2 cellular contexts compared by ENCODE assay signal in the genomic region with DNA sequence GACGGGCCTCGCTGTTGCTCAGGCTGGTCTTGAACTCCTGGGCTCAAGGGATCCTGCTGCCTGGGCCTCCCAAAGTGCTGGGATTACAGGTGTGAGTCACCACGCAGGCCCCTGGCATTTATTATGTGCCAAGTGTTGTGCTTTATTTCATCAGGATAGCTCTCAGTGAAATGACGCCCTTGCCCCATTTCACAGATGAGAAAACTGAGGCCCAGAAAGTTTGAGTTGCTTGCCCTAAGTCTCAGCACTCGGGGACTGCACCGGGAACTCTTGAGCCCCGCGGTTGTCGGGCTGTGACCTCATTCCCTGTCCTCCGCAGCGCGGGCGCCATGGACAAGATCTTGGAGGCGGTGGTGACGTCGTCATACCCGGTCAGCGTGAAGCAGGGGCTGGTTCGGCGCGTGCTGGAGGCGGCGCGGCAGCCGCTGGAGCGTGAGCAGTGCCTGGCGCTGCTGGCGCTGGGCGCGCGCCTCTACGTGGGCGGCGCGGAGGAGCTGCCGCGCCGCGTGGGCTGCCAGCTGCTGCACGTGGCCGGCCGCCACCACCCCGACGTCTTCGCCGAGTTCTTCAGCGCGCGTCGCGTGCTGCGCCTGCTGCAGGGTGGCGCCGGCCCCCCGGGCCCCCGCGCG.
TF ChIP-seq lines count a peak whose summit lies in the region.

No MANE protein-coding gene starts in this region.

TF ChIP-seq in HepG2, 621 proteins besides CTCF, POLR2A, EP300 and RAD21:
- TF ChIP-seq HIVEP1 (CRISPR knock-in tag; IDR thresholded peaks at IDR 0.05) = no peak
- no peak for TF ChIP-seq KDM6A (CRISPR knock-in tag; IDR thresholded peaks at IDR 0.05; ENCODE audit: low read depth)
- TF ChIP-seq SNAPC2 (CRISPR knock-in tag; IDR thresholded peaks at IDR 0.05) = no peak
- TF ChIP-seq, protein P1, sequence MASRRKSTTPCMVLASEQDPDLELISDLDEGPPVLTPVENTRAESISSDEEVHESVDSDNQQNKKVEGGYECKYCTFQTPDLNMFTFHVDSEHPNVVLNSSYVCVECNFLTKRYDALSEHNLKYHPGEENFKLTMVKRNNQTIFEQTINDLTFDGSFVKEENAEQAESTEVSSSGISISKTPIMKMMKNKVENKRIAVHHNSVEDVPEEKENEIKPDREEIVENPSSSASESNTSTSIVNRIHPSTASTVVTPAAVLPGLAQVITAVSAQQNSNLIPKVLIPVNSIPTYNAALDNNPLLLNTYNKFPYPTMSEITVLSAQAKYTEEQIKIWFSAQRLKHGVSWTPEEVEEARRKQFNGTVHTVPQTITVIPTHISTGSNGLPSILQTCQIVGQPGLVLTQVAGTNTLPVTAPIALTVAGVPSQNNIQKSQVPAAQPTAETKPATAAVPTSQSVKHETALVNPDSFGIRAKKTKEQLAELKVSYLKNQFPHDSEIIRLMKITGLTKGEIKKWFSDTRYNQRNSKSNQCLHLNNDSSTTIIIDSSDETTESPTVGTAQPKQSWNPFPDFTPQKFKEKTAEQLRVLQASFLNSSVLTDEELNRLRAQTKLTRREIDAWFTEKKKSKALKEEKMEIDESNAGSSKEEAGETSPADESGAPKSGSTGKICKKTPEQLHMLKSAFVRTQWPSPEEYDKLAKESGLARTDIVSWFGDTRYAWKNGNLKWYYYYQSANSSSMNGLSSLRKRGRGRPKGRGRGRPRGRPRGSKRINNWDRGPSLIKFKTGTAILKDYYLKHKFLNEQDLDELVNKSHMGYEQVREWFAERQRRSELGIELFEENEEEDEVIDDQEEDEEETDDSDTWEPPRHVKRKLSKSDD (CRISPR knock-in tag; IDR thresholded peaks at IDR 0.05; ENCODE audit: low read depth) = no peak
- TF ChIP-seq ZMYM3 (CRISPR knock-in tag; IDR thresholded peaks at IDR 0.05) = peak; percentile 22; the same call in 1 of the 2 replicates
- TF ChIP-seq NR1H2 (CRISPR knock-in tag; IDR thresholded peaks at IDR 0.05; ENCODE audit: borderline replicate concordance, low read depth) = no peak
- TF ChIP-seq ZSCAN20 (CRISPR knock-in tag; IDR thresholded peaks at IDR 0.05; ENCODE audit: borderline replicate concordance) = no peak
- TF ChIP-seq ZNF629 (CRISPR knock-in tag; conservative IDR thresholded peaks at IDR 0.05) = peak; percentile 86
- TF ChIP-seq GTF3A (CRISPR knock-in tag; conservative IDR thresholded peaks at IDR 0.05) = no peak
- no peak for TF ChIP-seq U2AF1 (optimal IDR thresholded peaks at IDR 0.05; ENCODE audit: low read depth, low read length)

TF ChIP-seq in K562, 482 proteins besides CTCF, POLR2A, EP300 and RAD21:
- TF ChIP-seq KDM1A (IDR thresholded peaks at IDR 0.05) (peak; percentile 25 to 56; a peak in 1 of 4 replicates), ADNP (tag; IDR thresholded peaks at IDR 0.05) (peak; percentile 42; the same call in 1 of the 2 replicates), ZBTB33 (CRISPR knock-in tag; IDR thresholded peaks at IDR 0.05) (peak; percentile 81), HNRNPK (IDR thresholded peaks at IDR 0.05; ENCODE audit: low read depth, low read length, poor library complexity, severe bottlenecking) (no peak), ZNF696 (CRISPR knock-in tag; conservative IDR thresholded peaks at IDR 0.05) (no peak), FOXJ3 (CRISPR knock-in tag; IDR thresholded peaks at IDR 0.05) (no peak), RCOR1 (IDR thresholded peaks at IDR 0.05; ENCODE audit: borderline replicate concordance in 1 of 2, low read depth in 2 of 2, low read length in 2 of 2) (peak in 1 of 2 experiments; percentile 49; a peak in 1 of 4 replicates), PTBP1 (IDR thresholded peaks at IDR 0.05; ENCODE audit: low read depth, low read length) (0 out of 2 replicates have a peak, but pooled peaks have one; percentile 48), CHD2 (IDR thresholded peaks at IDR 0.05; ENCODE audit: low read depth, low read length) (no peak), HIVEP1 (CRISPR knock-in tag; IDR thresholded peaks at IDR 0.05) (no peak), RBM25 (IDR thresholded peaks at IDR 0.05; ENCODE audit: low read depth, low read length, severe bottlenecking) (peak; percentile 68), SMAD4 (CRISPR knock-in tag; conservative IDR thresholded peaks at IDR 0.05) (no peak), TSHZ1 (CRISPR knock-in tag; IDR thresholded peaks at IDR 0.05) (no peak), RBM34 (IDR thresholded peaks at IDR 0.05; ENCODE audit: borderline replicate concordance, insufficient read depth, low read length) (no peak), ZNF24 (IDR thresholded peaks at IDR 0.05) (no peak), ZNF445 (CRISPR knock-in tag; IDR thresholded peaks at IDR 0.05; ENCODE audit: low read depth) (no peak), MAZ (CRISPR knock-in tag; conservative IDR thresholded peaks at IDR 0.05 in 1 of 2, IDR thresholded peaks at IDR 0.05 in 1 of 2) (no peak), HDAC6 (IDR thresholded peaks at IDR 0.05; ENCODE audit: low read depth, low read length) (no peak), BCOR (IDR thresholded peaks at IDR 0.05) (peak; percentile 83)
- TF ChIP-seq, protein P2, sequence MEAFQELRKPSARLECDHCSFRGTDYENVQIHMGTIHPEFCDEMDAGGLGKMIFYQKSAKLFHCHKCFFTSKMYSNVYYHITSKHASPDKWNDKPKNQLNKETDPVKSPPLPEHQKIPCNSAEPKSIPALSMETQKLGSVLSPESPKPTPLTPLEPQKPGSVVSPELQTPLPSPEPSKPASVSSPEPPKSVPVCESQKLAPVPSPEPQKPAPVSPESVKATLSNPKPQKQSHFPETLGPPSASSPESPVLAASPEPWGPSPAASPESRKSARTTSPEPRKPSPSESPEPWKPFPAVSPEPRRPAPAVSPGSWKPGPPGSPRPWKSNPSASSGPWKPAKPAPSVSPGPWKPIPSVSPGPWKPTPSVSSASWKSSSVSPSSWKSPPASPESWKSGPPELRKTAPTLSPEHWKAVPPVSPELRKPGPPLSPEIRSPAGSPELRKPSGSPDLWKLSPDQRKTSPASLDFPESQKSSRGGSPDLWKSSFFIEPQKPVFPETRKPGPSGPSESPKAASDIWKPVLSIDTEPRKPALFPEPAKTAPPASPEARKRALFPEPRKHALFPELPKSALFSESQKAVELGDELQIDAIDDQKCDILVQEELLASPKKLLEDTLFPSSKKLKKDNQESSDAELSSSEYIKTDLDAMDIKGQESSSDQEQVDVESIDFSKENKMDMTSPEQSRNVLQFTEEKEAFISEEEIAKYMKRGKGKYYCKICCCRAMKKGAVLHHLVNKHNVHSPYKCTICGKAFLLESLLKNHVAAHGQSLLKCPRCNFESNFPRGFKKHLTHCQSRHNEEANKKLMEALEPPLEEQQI (IDR thresholded peaks at IDR 0.05) = no peak
TF ChIP-seq in K562: peak in this region for 7.
